Comparison of ENCODE assay signal across 8 cellular contexts in genomic region chr11:506238-506949, GRCh38. TPM values are rescaled to one million over a fixed set of nuclear protein-coding genes. Genes with fewer than 3 reads are reported as not detected.
A peak's percentile ranks its signal among the peaks of the same experiment; 100 is the strongest.
DNase-seq lines count a peak whose midpoint lies in the region; ATAC-seq and TF ChIP-seq lines count a peak whose summit lies in the region.

No MANE protein-coding gene starts in this region.

- H3K9me3 Mint-ChIP-seq in activated CD4-positive, alpha-beta T cell treated with anti-CD3 and anti-CD28 coated beads for 36 hours (ENCODE audit: low read depth): no peaks in the 10 kb centered on the region

- H3K27ac Mint-ChIP-seq in activated CD4-positive, alpha-beta T cell treated with anti-CD3 and anti-CD28 coated beads for 36 hours: peak overlapping the region; percentile 99

- peaks cover 22% of the 10 kb centered on the region for H3K4me1 Mint-ChIP-seq in activated CD4-positive, alpha-beta T cell treated with anti-CD3 and anti-CD28 coated beads for 36 hours

- no peaks in the 10 kb centered on the region for H3K27me3 Mint-ChIP-seq in activated CD4-positive, alpha-beta T cell treated with anti-CD3 and anti-CD28 coated beads for 36 hours

- ATAC-seq in HG03432 (IDR thresholded peaks at IDR 0.05; ENCODE audit: unreplicated experiment): peak; percentile 70
- ATAC-seq in activated CD4-positive, alpha-beta T cell treated with anti-CD3 and anti-CD28 coated beads for 36 hours: peak; percentile 78

- peaks cover 26% of the 10 kb centered on the region for H3K36me3 Mint-ChIP-seq in activated CD4-positive, alpha-beta T cell treated with anti-CD3 and anti-CD28 coated beads for 36 hours (ENCODE audit: low read depth)

- TF ChIP-seq POLR2A in GM19193 (IDR thresholded peaks at IDR 0.05; ENCODE audit: extremely low read depth, insufficient read depth, insufficient read length): peak; percentile 78

- DNase-seq in Ammon's horn (ENCODE audit: low spot score) (peak; percentile 98), NCI-H510A (lab: John Stamatoyannopoulos, UW) (peak; percentile 61), choroid plexus epithelial cell (ENCODE audit: low read depth) (peak; percentile 99), kidney tubule cell (ENCODE audit: low spot score) (peak; percentile 97)
- peak; percentile 99 for DNase-seq in activated CD4-positive, alpha-beta T cell treated with anti-CD3 and anti-CD28 coated beads for 36 hours
- peak; percentile 91 to 94 for DNase-seq in stimulated activated CD4-positive, alpha-beta T cell treated with anti-CD3 and anti-CD28 coated beads, Interleukin-1b, Interleukin-23, amount 100 ng/mL, for 1 hour (ENCODE audit: low read depth in 2 of 2)

- H3K4me3 Mint-ChIP-seq in activated CD4-positive, alpha-beta T cell treated with anti-CD3 and anti-CD28 coated beads for 36 hours: peak overlapping the region; percentile 93

- CTCF ChIA-PET in activated CD4-positive, alpha-beta T cell treated with anti-CD3 and anti-CD28 coated beads for 36 hours (lab: Charles Lee): interaction anchor here (0.6 to 1.7 kb wide), 5 partner anchors 12 to 220 kb away, joined by 3 to 9 read pairs (median 3); partner anchors contain the start of gene PHRF1

- POLR2A ChIA-PET in activated CD4-positive, alpha-beta T cell treated with anti-CD3 and anti-CD28 coated beads for 36 hours (lab: Charles Lee): interaction anchor here (1.0 to 1.3 kb wide), 4 partner anchors 12 to 299 kb away, joined by 3 to 4 read pairs (median 4); partner anchors contain the start of genes BET1L, HRAS and RIC8A

- intact Hi-C loops in activated CD4-positive, alpha-beta T cell treated with anti-CD3 and anti-CD28 coated beads for 36 hours (cut with DNase I, micrococcal nuclease): loop anchor here (1.0 to 2.0 kb wide), 15 partner anchors 29 to 314 kb away; partner anchors contain the start of genes BET1L (in 1 of the 2), DEAF1 (in 1 of the 2), GATD1 (in 1 of the 2) and HRAS (in 1 of the 2)

- TF ChIP-seq CTCF in choroid plexus epithelial cell (conservative IDR thresholded peaks at IDR 0.05; ENCODE audit: low read depth, low read length): no peak

- H3K4me3 ChIP-seq in choroid plexus epithelial cell (ENCODE audit: low read depth, low read length): peak overlapping the region; percentile 93

RNA-seq across cellular contexts. Expression of gene RNH1, which starts 0.6 kb away (rescaled TPM):
- 100 to 1,000 TPM; 111 to 116 TPM for total RNA-seq in activated CD4-positive, alpha-beta T cell treated with anti-CD3 and anti-CD28 coated beads for 36 hours

RNA-seq across cellular contexts. Expression of gene HRAS, which starts 29.0 kb away (rescaled TPM):
- total RNA-seq in activated CD4-positive, alpha-beta T cell treated with anti-CD3 and anti-CD28 coated beads for 36 hours: 10 to 100 TPM; 26.8 to 41.9 TPM

RNA-seq across cellular contexts. Expression of gene LRRC56, which starts 30.9 kb away (rescaled TPM):
- total RNA-seq in activated CD4-positive, alpha-beta T cell treated with anti-CD3 and anti-CD28 coated beads for 36 hours: under 1 TPM; 0.96 to 0.98 TPM

RNA-seq across cellular contexts. Expression of gene LMNTD2, which starts 54.1 kb away (rescaled TPM):
- total RNA-seq in activated CD4-positive, alpha-beta T cell treated with anti-CD3 and anti-CD28 coated beads for 36 hours: 1 to 10 TPM; 2.7 to 4.9 TPM

RNA-seq across cellular contexts. Expression of gene RASSF7, which starts 54.4 kb away (rescaled TPM):
- total RNA-seq in activated CD4-positive, alpha-beta T cell treated with anti-CD3 and anti-CD28 coated beads for 36 hours: 10 to 100 TPM; 16.8 TPM

Comparison
In these comparisons a context has a peak if more than half of its experiments do, and no peak if none do; other contexts are left out.
1. Peak in every context shown above with its lines: DNase-seq, ATAC-seq and H3K4me3 ChIP-seq.